25 cellular contexts compared by ENCODE assay signal in the genomic region with DNA sequence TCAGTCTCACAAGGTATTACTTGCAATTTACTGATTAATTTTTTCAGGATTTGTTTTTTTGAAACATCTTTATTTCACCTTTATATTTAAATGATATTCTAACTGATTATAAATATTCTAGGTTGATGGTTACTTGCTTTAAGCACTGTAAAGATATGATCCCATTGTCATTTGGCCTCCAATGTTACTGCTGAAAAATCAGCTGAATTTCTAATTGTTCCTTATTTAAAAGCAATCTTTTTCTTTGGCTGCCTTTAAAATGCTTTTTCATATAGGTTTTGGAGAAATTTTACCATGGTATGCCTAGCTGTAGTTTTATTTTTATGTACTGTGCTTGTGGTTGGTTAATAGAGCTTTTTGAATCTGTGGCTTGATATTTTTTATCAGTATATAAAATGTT.
"Had no signal": no experiment of that assay in that cellular context is flagged by ENCODE, and none has a peak within 500 bp of the region (broad histone marks: within the 10 kb centered on the region; RNA-seq: fewer than 3 reads in every experiment).

No MANE protein-coding gene starts in this region.

- H3K36me3 Mint-ChIP-seq: activated CD4-positive, alpha-beta memory T cell treated with anti-CD3 and anti-CD28 coated beads for 36 hours; activated naive CD8-positive, alpha-beta T cell; brain had no signal

- H3K4me2 ChIP-seq: KMS-11 had no signal

- H3K4me3 Mint-ChIP-seq: activated CD4-positive, alpha-beta memory T cell treated with anti-CD3 and anti-CD28 coated beads for 36 hours; activated CD4-positive, alpha-beta T cell treated with anti-CD3 and anti-CD28 coated beads, Interleukin-2, amount 10 ng/mL, durations not matched to agents 7 days and 5 days; activated naive CD4-positive, alpha-beta T cell treated with anti-CD3 and anti-CD28 coated beads for 36 hours; activated naive CD8-positive, alpha-beta T cell; activated T-helper 17 cell treated with anti-CD3 and anti-CD28 coated beads, Interleukin-2, amount 50 U/mL, for 72 hours; brain; central memory CD8-positive, alpha-beta T cell; T-helper 17 cell had no signal

- H3K9me3 Mint-ChIP-seq: activated CD4-positive, alpha-beta T cell treated with anti-CD3 and anti-CD28 coated beads, Interleukin-2, amount 10 ng/mL, durations not matched to agents 7 days and 5 days had no signal

- H3K27me3 Mint-ChIP-seq: activated CD4-positive, alpha-beta memory T cell treated with anti-CD3 and anti-CD28 coated beads for 36 hours; activated CD4-positive, alpha-beta T cell treated with anti-CD3 and anti-CD28 coated beads, Interleukin-2, amount 10 ng/mL, durations not matched to agents 7 days and 5 days; activated naive CD8-positive, alpha-beta T cell; activated T-helper 17 cell treated with anti-CD3 and anti-CD28 coated beads, Interleukin-2, amount 50 U/mL, for 72 hours; brain; central memory CD8-positive, alpha-beta T cell; T-helper 17 cell had no signal

- H3K27me3 ChIP-seq: SJSA1 had no signal

- H3K27ac ChIP-seq: KMS-11, SJSA1 had no signal

- H3K36me3 ChIP-seq: SJSA1 had no signal

- H3K9me3 ChIP-seq: SJSA1 had no signal

- H3K4me1 Mint-ChIP-seq: activated CD4-positive, alpha-beta T cell treated with anti-CD3 and anti-CD28 coated beads, Interleukin-2, amount 10 ng/mL, durations not matched to agents 7 days and 5 days; activated T-helper 17 cell treated with anti-CD3 and anti-CD28 coated beads, Interleukin-2, amount 50 U/mL, for 72 hours; brain; central memory CD8-positive, alpha-beta T cell; T-helper 17 cell had no signal

- ATAC-seq: activated T-helper 17 cell treated with anti-CD3 and anti-CD28 coated beads, Interleukin-2, amount 50 U/mL, for 72 hours; PC-3; T-helper 17 cell had no signal

- H3K9ac ChIP-seq: KMS-11 had no signal

- DNase-seq: activated CD4-positive, alpha-beta memory T cell treated with anti-CD3 and anti-CD28 coated beads for 36 hours; activated CD4-positive, alpha-beta T cell treated with anti-CD3 and anti-CD28 coated beads, Interleukin-2, amount 10 ng/mL, durations not matched to agents 7 days and 5 days; activated CD4-positive, CD25-positive, alpha-beta regulatory T cell; activated CD8-positive, alpha-beta memory T cell treated with anti-CD3 and anti-CD28 coated beads for 24 hours; activated gamma-delta T cell; activated naive CD4-positive, alpha-beta T cell treated with anti-CD3 and anti-CD28 coated beads for 36 hours; activated T-cell treated with anti-CD3 and anti-CD28 coated beads for 4 hours; activated T-cell treated with anti-CD3 and anti-CD28 coated beads, Interleukin-2, amount 50 U/mL, for 48 hours; amygdala; cortex of kidney; NCI-H1417; NCI-H1930; NCI-H446; NCI-H524; NCI-H82; PC-3; SHP77; T-helper 17 cell; T-helper 9 cell had no signal

- H3K27ac Mint-ChIP-seq: activated CD4-positive, alpha-beta memory T cell treated with anti-CD3 and anti-CD28 coated beads for 36 hours; activated CD4-positive, alpha-beta T cell treated with anti-CD3 and anti-CD28 coated beads, Interleukin-2, amount 10 ng/mL, durations not matched to agents 7 days and 5 days; activated naive CD4-positive, alpha-beta T cell treated with anti-CD3 and anti-CD28 coated beads for 36 hours; activated naive CD8-positive, alpha-beta T cell; activated T-helper 17 cell treated with anti-CD3 and anti-CD28 coated beads, Interleukin-2, amount 50 U/mL, for 72 hours; brain; T-helper 17 cell had no signal

- H3K4me1 ChIP-seq: SJSA1 had no signal

- H3K4me3 ChIP-seq: SJSA1 had no signal
